8 cellular contexts compared by ENCODE assay signal in genomic region chr16:58127033-58127556, GRCh38. TPM values are rescaled to one million over a fixed set of nuclear protein-coding genes. Genes with fewer than 3 reads are reported as not detected.
DNase-seq lines count a peak whose midpoint lies in the region; ATAC-seq and FAIRE-seq lines count a peak whose summit lies in the region.

No MANE protein-coding gene starts in this region.

- H3K4me3 ChIP-seq in BLaER1 (peak overlapping the region; percentile 94), muscle layer of duodenum (ENCODE audit: low read depth in 1 of 2, low read length in 2 of 2) (peak overlapping the region; percentile 86 to 96)

- H3K9me3 Mint-ChIP-seq in dendritic cell treated with granulocyte-macrophage colony-stimulating factor and Interleukin-4, amounts not matched to agents 40 ng/mL and 50 ng/mL, for 4 days, result no peaks in the 10 kb centered on the region

- H3K9me3 ChIP-seq in BLaER1 (no peaks in the 10 kb centered on the region), muscle layer of duodenum (ENCODE audit: control insufficient read depth in 1 of 2, low read length in 2 of 2) (no peaks in the 10 kb centered on the region)

- intact Hi-C loops in dendritic cell treated with granulocyte-macrophage colony-stimulating factor and Interleukin-4, amounts not matched to agents 40 ng/mL and 50 ng/mL, for 4 days (cut with micrococcal nuclease), result loop anchor here (5.0 to 10.0 kb wide), 3 partner anchors 232 to 392 kb away; partner anchors contain the start of genes KATNB1 and KIFC3

- H3K9ac ChIP-seq in BLaER1, result peak overlapping the region; percentile 94; the same call in 1 of the 2 replicates

- peak overlapping the region; percentile 24 for H3K27ac Mint-ChIP-seq in dendritic cell treated with granulocyte-macrophage colony-stimulating factor and Interleukin-4, amounts not matched to agents 40 ng/mL and 50 ng/mL, for 4 days

- peaks cover 65% of the 10 kb centered on the region for H4K20me1 ChIP-seq in BLaER1

- no peak for DNase-seq in GM18507 (ENCODE audit: extremely low spot score, insufficient read length, low read depth)
- peak; percentile 58 for DNase-seq in RPMI7951 (ENCODE audit: low read depth)
- DNase-seq in NCI-H187 treated with DMSO at 0.1 percent for 48 hours (lab: John Stamatoyannopoulos, UW), result no peak
- DNase-seq in NCI-H1930 (lab: John Stamatoyannopoulos, UW), result no peak

- H3K4me3 Mint-ChIP-seq in dendritic cell treated with granulocyte-macrophage colony-stimulating factor and Interleukin-4, amounts not matched to agents 40 ng/mL and 50 ng/mL, for 4 days, result no peak overlapping the region

- peaks cover 6% of the 10 kb centered on the region for H3K36me3 Mint-ChIP-seq in dendritic cell treated with granulocyte-macrophage colony-stimulating factor and Interleukin-4, amounts not matched to agents 40 ng/mL and 50 ng/mL, for 4 days (ENCODE audit: low read depth)

- ATAC-seq in HG02610 (IDR thresholded peaks at IDR 0.05; ENCODE audit: unreplicated experiment), result no peak

- H3K27ac ChIP-seq in BLaER1 (no peak overlapping the region), muscle layer of duodenum (ENCODE audit: low read length) (peak overlapping the region; percentile 51)

- 0 out of 2 replicates have a peak, but pooled peaks cover 10% of the 10 kb centered on the region for H3K36me3 ChIP-seq in BLaER1
- no peaks in the 10 kb centered on the region for H3K36me3 ChIP-seq in muscle layer of duodenum (ENCODE audit: control insufficient read depth in 1 of 2, insufficient read depth in 2 of 2, low read length in 2 of 2)

- H3K4me2 ChIP-seq in BLaER1, result peak overlapping the region; percentile 99

- H3K4me1 Mint-ChIP-seq in dendritic cell treated with granulocyte-macrophage colony-stimulating factor and Interleukin-4, amounts not matched to agents 40 ng/mL and 50 ng/mL, for 4 days (ENCODE audit: low read depth), result peaks cover 28% of the 10 kb centered on the region

- H3K4me1 ChIP-seq in BLaER1 (peaks cover 53% of the 10 kb centered on the region), muscle layer of duodenum (ENCODE audit: control insufficient read depth in 1 of 2, insufficient read depth in 2 of 2, low read length in 2 of 2) (peaks cover 20 to 43% of the 10 kb centered on the region in 2 donors)

- no peaks in the 10 kb centered on the region for H3K27me3 ChIP-seq in BLaER1
- no peaks in the 10 kb centered on the region for H3K27me3 ChIP-seq in muscle layer of duodenum (ENCODE audit: low read depth, low read length)

- no peaks in the 10 kb centered on the region for H3K27me3 Mint-ChIP-seq in dendritic cell treated with granulocyte-macrophage colony-stimulating factor and Interleukin-4, amounts not matched to agents 40 ng/mL and 50 ng/mL, for 4 days

- peak; percentile 59 for FAIRE-seq in GM18507 (lab: Jason Lieb, UNC)

RNA-seq across cellular contexts. Expression of gene CFAP20, which starts 2.1 kb away (rescaled TPM):
- total RNA-seq in RPMI7951 (2014; rRNA removed; shearing (Covaris generic)), result 82.2 and 110 TPM in 2 replicates
